16 cellular contexts compared by ENCODE assay signal in the genomic region with DNA sequence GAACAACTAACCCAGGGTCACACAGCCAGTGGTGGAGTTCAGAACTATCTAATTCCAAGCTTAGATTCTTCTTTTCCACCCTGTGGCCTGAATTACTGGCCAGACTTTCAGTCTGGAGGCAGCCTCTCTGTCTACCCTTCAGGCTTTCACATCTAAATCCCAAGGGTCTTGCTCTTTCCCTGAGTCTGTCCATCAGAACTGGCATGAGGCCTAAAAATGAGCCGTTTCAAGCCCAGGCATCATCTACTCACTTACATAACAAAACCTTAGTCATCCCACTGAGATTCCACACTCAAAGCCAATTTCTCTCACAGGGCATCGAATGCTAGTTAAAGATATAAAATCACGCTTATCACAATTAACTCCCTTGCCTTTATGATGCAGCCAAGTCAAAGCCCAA. TPM values are rescaled to one million over a fixed set of nuclear protein-coding genes. Genes with fewer than 3 reads are reported as not detected.
DNase-seq lines count a peak whose midpoint lies in the region; ATAC-seq and TF ChIP-seq lines count a peak whose summit lies in the region.
"Had no signal": no experiment of that assay in that cellular context is flagged by ENCODE, and none has a peak within 500 bp of the region (broad histone marks: within the 10 kb centered on the region; RNA-seq: fewer than 3 reads in every experiment).

No MANE protein-coding gene starts in this region.

- peaks cover 7% of the 10 kb centered on the region for H3K4me1 Mint-ChIP-seq in MCF 10A (ENCODE audit: insufficient read depth, unreplicated experiment)

- ATAC-seq in HG03039 (IDR thresholded peaks at IDR 0.05; ENCODE audit: unreplicated experiment) = no peak
- ATAC-seq: activated T-cell treated with anti-CD3 and anti-CD28 coated beads, Interleukin-2, amount 50 U/mL, for 72 hours; K562 had no signal

- H3K4me1 ChIP-seq in breast epithelium (no peaks in the 10 kb centered on the region), SJCRH30 (no peaks in the 10 kb centered on the region)

- no TSS peak for BruUV-seq in MCF 10A (replicated peaks; lab: Mats Ljungman, UMichigan)

- intact Hi-C loops in MCF 10A (cut with micrococcal nuclease) (no loop called here), breast epithelium (cut with DNase I; ENCODE audit: low total_unique reads) (no loop called here)

- H3K36me3 ChIP-seq in breast epithelium = no peaks in the 10 kb centered on the region
- H3K36me3 ChIP-seq in brain microvascular endothelial cell (replicated peaks) = no peaks in the 10 kb centered on the region
- no peaks in the 10 kb centered on the region for H3K36me3 ChIP-seq in SJCRH30
- H3K36me3 ChIP-seq: WERI-Rb-1 had no signal

- H3K27ac ChIP-seq in breast epithelium (no peak overlapping the region), brain microvascular endothelial cell (peak overlapping the region; percentile 41), SJCRH30 (no peak overlapping the region)
- H3K27ac ChIP-seq: WERI-Rb-1 had no signal

- CTCF ChIA-PET in MCF 10A (lab: Yijun Ruan, JAX) = interaction anchor here (0.6 to 1.6 kb wide), 3 partner anchors 13 to 246 kb away, joined by 3 to 4 read pairs (median 4); no protein-coding TSS in a partner anchor

- no peak overlapping the region for H3K27ac Mint-ChIP-seq in MCF 10A (ENCODE audit: low read depth, unreplicated experiment)
- H3K27ac Mint-ChIP-seq: dendritic cell treated with granulocyte-macrophage colony-stimulating factor and Interleukin-4, amounts not matched to agents 40 ng/mL and 50 ng/mL, for 4 days had no signal

- H3K36me3 Mint-ChIP-seq in MCF 10A (ENCODE audit: insufficient read depth, unreplicated experiment) = no peaks in the 10 kb centered on the region

- DNase-seq in MCF 10A (ENCODE audit: unreplicated experiment) (peak; percentile 65), breast epithelium (ENCODE audit: low spot score in 2 of 2) (no peak), brain microvascular endothelial cell (peak; percentile 80), iris pigment epithelial cell (ENCODE audit: low read depth) (peak; percentile 60), HK-2 (ENCODE audit: unreplicated experiment) (no peak), NCI-H2107 treated with DMSO at 0.1 percent for 48 hours (lab: John Stamatoyannopoulos, UW; ENCODE audit: unreplicated experiment) (no peak), SJCRH30 (no peak)
- DNase-seq: activated T-cell treated with anti-CD3 and anti-CD28 coated beads, Interleukin-2, amount 50 U/mL, for 72 hours; hypothalamus; NCI-H510A; SHP77; small intestine; WERI-Rb-1 had no signal

- no peak for TF ChIP-seq POLR2A in breast epithelium (IDR thresholded peaks at IDR 0.05)

- POLR2A ChIA-PET in MCF 10A (lab: Yijun Ruan, JAX) = interaction anchor here (0.6 to 2.1 kb wide), 2 partner anchors 13 to 253 kb away, joined by 3 to 5 read pairs; no protein-coding TSS in a partner anchor

- H3K4me3 ChIP-seq in breast epithelium (no peak overlapping the region), brain microvascular endothelial cell (ENCODE audit: low read depth, low read length) (no peak overlapping the region), SJCRH30 (no peak overlapping the region)
- H3K4me3 ChIP-seq: K562 had no signal

- in situ Hi-C loops in brain microvascular endothelial cell (cut with HindIII; ENCODE audit: low pct_ligation_motif_present, low sequenced_read_pairs) = no loop called here

- H3K27me3 ChIP-seq in breast epithelium (peaks cover 0 to 21% of the 10 kb centered on the region in 2 donors), brain microvascular endothelial cell (replicated peaks) (no peaks in the 10 kb centered on the region), SJCRH30 (no peaks in the 10 kb centered on the region)

- H3K27me3 Mint-ChIP-seq in MCF 10A (ENCODE audit: insufficient read depth, unreplicated experiment) = no peaks in the 10 kb centered on the region

- TF ChIP-seq CTCF in MCF 10A (IDR thresholded peaks at IDR 0.05; ENCODE audit: unreplicated experiment) (no peak), breast epithelium (IDR thresholded peaks at IDR 0.05) (no peak), brain microvascular endothelial cell (IDR thresholded peaks at IDR 0.05; ENCODE audit: low read depth, low read length, missing control alignments) (no peak)

- H3K9me3 ChIP-seq in breast epithelium (no peaks in the 10 kb centered on the region), SJCRH30 (replicated peaks) (no peaks in the 10 kb centered on the region)

- no peak overlapping the region for H3K4me3 Mint-ChIP-seq in MCF 10A (ENCODE audit: unreplicated experiment)
- H3K4me3 Mint-ChIP-seq: dendritic cell treated with granulocyte-macrophage colony-stimulating factor and Interleukin-4, amounts not matched to agents 40 ng/mL and 50 ng/mL, for 4 days had no signal

- H3K9me3 Mint-ChIP-seq in MCF 10A (ENCODE audit: unreplicated experiment) = no peaks in the 10 kb centered on the region
- H3K9me3 Mint-ChIP-seq: activated T-cell treated with anti-CD3 and anti-CD28 coated beads, Interleukin-2, amount 50 U/mL, for 72 hours; dendritic cell treated with granulocyte-macrophage colony-stimulating factor and Interleukin-4, amounts not matched to agents 40 ng/mL and 50 ng/mL, for 4 days had no signal

RNA-seq across cellular contexts. Expression of a gene that starts 1.3 kb away (rescaled TPM):
- total RNA-seq in MCF 10A (2022) (not detected in 2 replicates), breast epithelium (1 to 10 TPM; 1.2 to 3.2 (median 1.3) TPM)
- not detected in 2 replicates for total RNA-seq in SJCRH30 (2014; rRNA removed; shearing (Covaris generic))
- total RNA-seq: K562 had no signal

RNA-seq across cellular contexts. Expression of a gene that starts 47.9 kb away (rescaled TPM):
- total RNA-seq in MCF 10A (2022) (0.12 TPM in 2 replicates), breast epithelium (1 to 10 TPM; 1.8 to 5.9 (median 4.9) TPM)
- 0.36 and 0.43 TPM in 2 replicates for total RNA-seq in SJCRH30 (2014; rRNA removed; shearing (Covaris generic))
- total RNA-seq: K562 had no signal

Comparison
In these comparisons a context has a peak if more than half of its experiments do, and no peak if none do; other contexts are left out.
1. DNase-seq: peak in MCF 10A (single experiment), brain microvascular endothelial cell (single experiment) and iris pigment epithelial cell (single experiment); none in breast epithelium (0 of 2), HK-2 (single experiment), NCI-H2107 treated with DMSO at 0.1 percent for 48 hours (single experiment) and SJCRH30 (0 of 2).